Comparison of ENCODE assay signal across 2 cellular contexts in the genomic region with DNA sequence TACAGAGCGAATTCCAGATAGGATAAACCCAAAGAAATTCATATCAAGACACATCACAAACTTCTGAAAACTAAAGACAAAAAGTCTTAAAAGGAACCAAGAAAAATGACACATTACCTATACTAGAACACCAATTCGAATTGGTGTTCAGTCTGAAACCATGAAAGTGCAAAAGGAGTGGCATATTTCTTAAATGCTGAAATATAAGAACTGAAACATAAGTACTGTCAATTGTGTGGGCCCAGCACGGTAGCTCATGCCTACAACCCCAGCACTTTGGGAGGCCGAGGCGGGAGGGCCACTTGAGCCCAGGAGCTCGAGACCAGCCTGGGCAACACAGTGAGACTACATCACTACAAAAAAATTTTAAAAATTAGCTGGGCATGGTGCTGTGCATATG.
TF ChIP-seq lines count a peak whose summit lies in the region.

No MANE protein-coding gene starts in this region.

TF ChIP-seq in GM12891, 5 proteins besides CTCF, POLR2A, EP300 and RAD21:
- TF ChIP-seq SPI1 (IDR thresholded peaks at IDR 0.05; ENCODE audit: low read depth, low read length) (peak; percentile 58), PAX5 (IDR thresholded peaks at IDR 0.05; ENCODE audit: insufficient read depth, low read length, severe bottlenecking) (no peak), TAF1 (IDR thresholded peaks at IDR 0.05; ENCODE audit: low read depth, low read length) (no peak), POLR2AphosphoS5 (IDR thresholded peaks at IDR 0.05; ENCODE audit: low read depth, low read length) (no peak)

TF ChIP-seq in IMR-90, 13 proteins besides CTCF, POLR2A, EP300 and RAD21:
- TF ChIP-seq MAFK (IDR thresholded peaks at IDR 0.05; ENCODE audit: low read depth, low read length) (no peak), FOS (IDR thresholded peaks at IDR 0.05; ENCODE audit: low read depth, low read length) (no peak), RCOR1 (IDR thresholded peaks at IDR 0.05; ENCODE audit: insufficient replicate concordance, low read length) (no peak), RFX5 (IDR thresholded peaks at IDR 0.05; ENCODE audit: low read depth, low read length) (no peak)
- TF ChIP-seq, protein P1, sequence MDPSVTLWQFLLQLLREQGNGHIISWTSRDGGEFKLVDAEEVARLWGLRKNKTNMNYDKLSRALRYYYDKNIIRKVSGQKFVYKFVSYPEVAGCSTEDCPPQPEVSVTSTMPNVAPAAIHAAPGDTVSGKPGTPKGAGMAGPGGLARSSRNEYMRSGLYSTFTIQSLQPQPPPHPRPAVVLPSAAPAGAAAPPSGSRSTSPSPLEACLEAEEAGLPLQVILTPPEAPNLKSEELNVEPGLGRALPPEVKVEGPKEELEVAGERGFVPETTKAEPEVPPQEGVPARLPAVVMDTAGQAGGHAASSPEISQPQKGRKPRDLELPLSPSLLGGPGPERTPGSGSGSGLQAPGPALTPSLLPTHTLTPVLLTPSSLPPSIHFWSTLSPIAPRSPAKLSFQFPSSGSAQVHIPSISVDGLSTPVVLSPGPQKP (IDR thresholded peaks at IDR 0.05; ENCODE audit: borderline replicate concordance, low read depth, low read length) = no peak
- TF ChIP-seq, protein P2, sequence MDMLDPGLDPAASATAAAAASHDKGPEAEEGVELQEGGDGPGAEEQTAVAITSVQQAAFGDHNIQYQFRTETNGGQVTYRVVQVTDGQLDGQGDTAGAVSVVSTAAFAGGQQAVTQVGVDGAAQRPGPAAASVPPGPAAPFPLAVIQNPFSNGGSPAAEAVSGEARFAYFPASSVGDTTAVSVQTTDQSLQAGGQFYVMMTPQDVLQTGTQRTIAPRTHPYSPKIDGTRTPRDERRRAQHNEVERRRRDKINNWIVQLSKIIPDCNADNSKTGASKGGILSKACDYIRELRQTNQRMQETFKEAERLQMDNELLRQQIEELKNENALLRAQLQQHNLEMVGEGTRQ (IDR thresholded peaks at IDR 0.05; ENCODE audit: low read depth, low read length) = no peak
TF ChIP-seq in IMR-90: peak in this region for 0.
